In genomic region chr20:34713194-34713943, GRCh38 we compare ENCODE assay signal across 9 cellular contexts. TPM values are rescaled to one million over a fixed set of nuclear protein-coding genes. Genes with fewer than 3 reads are reported as not detected.
DNase-seq lines count a peak whose midpoint lies in the region; ATAC-seq and TF ChIP-seq lines count a peak whose summit lies in the region.
"Had no signal": no experiment of that assay in that cellular context is flagged by ENCODE, and none has a peak within 500 bp of the region (broad histone marks: within the 10 kb centered on the region; RNA-seq: fewer than 3 reads in every experiment).

No MANE protein-coding gene starts in this region.

- no peak for TF ChIP-seq POLR2A in testis (IDR thresholded peaks at IDR 0.05)

- no peak for TF ChIP-seq CTCF in RWPE2 (IDR thresholded peaks at IDR 0.05; ENCODE audit: poor library complexity, severe bottlenecking)
- no peak for TF ChIP-seq CTCF in fibroblast of the aortic adventitia (IDR thresholded peaks at IDR 0.05; ENCODE audit: insufficient read depth, low read length)
- no peak for TF ChIP-seq CTCF in testis (IDR thresholded peaks at IDR 0.05)

- peak; percentile 71 for ATAC-seq in RWPE2 (ENCODE audit: low read depth)

- peak overlapping the region; percentile 16 for H3K27ac ChIP-seq in RWPE2 (ENCODE audit: poor library complexity, severe bottlenecking)
- H3K27ac ChIP-seq in testis = no peak overlapping the region
- H3K27ac ChIP-seq: parathyroid adenoma had no signal

- WGBS in testis, 2 donors = 83 to 89% methylated on average over 1 of the region's 1 CpG

- H3K9me3 ChIP-seq in RWPE2 (ENCODE audit: severe bottlenecking) = no peaks in the 10 kb centered on the region
- no peaks in the 10 kb centered on the region for H3K9me3 ChIP-seq in testis

- H3K36me3 ChIP-seq in RWPE2 (ENCODE audit: low read depth) (peaks cover 31% of the 10 kb centered on the region), testis (ENCODE audit: low read depth, missing control alignments) (no peaks in the 10 kb centered on the region)

- peak; percentile 22 for DNase-seq in stimulated activated CD4-positive, alpha-beta T cell treated with anti-CD3 and anti-CD28 coated beads, Interleukin-15, amount 100 ng/mL, for 24 hours
- no peak for DNase-seq in stimulated activated CD4-positive, alpha-beta T cell treated with anti-CD3 and anti-CD28 coated beads, Interleukin-12 subunit alpha, Interleukin-12 subunit beta, amount 100 ng/mL, for 4 hours
- DNase-seq in RWPE2 (ENCODE audit: low spot score) (peak; percentile 91), fibroblast of the aortic adventitia (ENCODE audit: low read depth) (peak; percentile 99), testis (peak; percentile 28), GF-D8 (lab: John Stamatoyannopoulos, UW) (no peak), retina (no peak), NOMO-1 treated with DMSO at 0.1 percent for 48 hours (lab: John Stamatoyannopoulos, UW; ENCODE audit: unreplicated experiment) (no peak)

- H3K4me1 ChIP-seq in RWPE2 (ENCODE audit: insufficient read depth, poor library complexity, severe bottlenecking) (peaks cover 12% of the 10 kb centered on the region), testis (peaks cover 11% of the 10 kb centered on the region)

- H3K27me3 ChIP-seq in RWPE2 (ENCODE audit: insufficient read depth, poor library complexity, severe bottlenecking) (no peaks in the 10 kb centered on the region), testis (no peaks in the 10 kb centered on the region)

- intact Hi-C loops in testis (cut with DNase I; ENCODE audit: low total_unique reads) = no loop called here

- no peak overlapping the region for H3K4me3 ChIP-seq in RWPE2 (ENCODE audit: severe bottlenecking)
- no peak overlapping the region for H3K4me3 ChIP-seq in fibroblast of the aortic adventitia (ENCODE audit: low read depth, low read length)
- H3K4me3 ChIP-seq in testis = no peak overlapping the region

RNA-seq across cellular contexts. Expression of gene TP53INP2, which starts 9.2 kb away (rescaled TPM):
- 2.1 and 2.5 TPM in 2 replicates for total RNA-seq in fibroblast of the aortic adventitia (ENCODE audit: low replicate concordance)
- total RNA-seq in testis = 10 to 100 TPM; 35.3 to 59.9 TPM
- 39.9 TPM for polyA plus RNA-seq in testis (ENCODE audit: insufficient read depth, low read depth, low replicate concordance)

RNA-seq across cellular contexts. Expression of gene PIGU, which starts 36.5 kb away (rescaled TPM):
- total RNA-seq in fibroblast of the aortic adventitia (ENCODE audit: low replicate concordance) = 3.7 and 21.1 TPM in 2 replicates
- total RNA-seq in testis = 10 to 100 TPM; 35.0 to 35.7 TPM
- 48.9 TPM for polyA plus RNA-seq in testis (ENCODE audit: insufficient read depth, low read depth, low replicate concordance)

Comparison
In these comparisons a context has a peak if more than half of its experiments do, and no peak if none do; other contexts are left out.
1. DNase-seq: peak in stimulated activated CD4-positive, alpha-beta T cell treated with anti-CD3 and anti-CD28 coated beads, Interleukin-15, amount 100 ng/mL, for 24 hours (single experiment), RWPE2 (single experiment), fibroblast of the aortic adventitia (single experiment) and testis (single experiment); none in stimulated activated CD4-positive, alpha-beta T cell treated with anti-CD3 and anti-CD28 coated beads, Interleukin-12 subunit alpha, Interleukin-12 subunit beta, amount 100 ng/mL, for 4 hours (single experiment), GF-D8 (single experiment), retina (single experiment) and NOMO-1 treated with DMSO at 0.1 percent for 48 hours (single experiment).
2. RNA of gene TP53INP2, which starts 9.2 kb away (total RNA-seq): 35.3 to 59.9 TPM in testis; 2.1 to 2.5 TPM in fibroblast of the aortic adventitia; every median in the first group is over 10 times any median in the second.